1 cellular context compared by ENCODE assay signal in genomic region chr20:2795451-2795850, GRCh38.
A peak's percentile ranks its signal among the peaks of the same experiment; 100 is the strongest.
TF ChIP-seq lines count a peak whose summit lies in the region.

No MANE protein-coding gene starts in this region.

TF ChIP-seq in H1, 55 proteins besides CTCF, POLR2A, EP300 and RAD21:
- no peak for TF ChIP-seq RXRA (IDR thresholded peaks at IDR 0.05; ENCODE audit: insufficient read depth, low read depth, low read length)
- TF ChIP-seq MAFK (IDR thresholded peaks at IDR 0.05; ENCODE audit: low read depth, low read length) = no peak
- 0 out of 2 replicates have a peak, but pooled peaks have one; percentile 9 for TF ChIP-seq POLR2AphosphoS5 (IDR thresholded peaks at IDR 0.05; ENCODE audit: low read depth, low read length)
- no peak for TF ChIP-seq RNF2 (IDR thresholded peaks at IDR 0.05; ENCODE audit: borderline replicate concordance, low read depth, low read length, missing control alignments, poor library complexity, severe bottlenecking)
